10 cellular contexts compared by ENCODE assay signal in the genomic region with DNA sequence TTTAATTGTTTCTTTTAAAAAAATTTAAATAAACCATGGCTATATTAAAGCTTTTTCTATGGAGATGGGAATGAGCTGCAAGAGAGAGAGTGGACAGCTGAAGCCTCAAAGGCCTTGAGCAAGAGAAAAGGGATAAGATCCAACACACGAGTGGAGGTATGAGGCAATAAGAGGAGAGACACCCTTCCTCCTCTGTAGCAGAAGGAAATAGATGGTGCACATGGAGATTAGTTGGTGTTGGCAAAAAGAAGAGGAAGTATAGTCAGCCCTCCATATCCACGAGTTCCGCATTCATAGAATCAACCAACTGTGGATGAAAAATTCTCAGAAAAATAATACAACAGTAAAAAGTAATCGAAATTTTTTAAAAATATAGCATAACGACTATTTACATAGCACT. TPM values are rescaled to one million over a fixed set of nuclear protein-coding genes. Genes with fewer than 3 reads are reported as not detected.
DNase-seq lines count a peak whose midpoint lies in the region; ATAC-seq, FAIRE-seq and TF ChIP-seq lines count a peak whose summit lies in the region.
"Had no signal": no experiment of that assay in that cellular context is flagged by ENCODE, and none has a peak within 500 bp of the region (broad histone marks: within the 10 kb centered on the region; RNA-seq: fewer than 3 reads in every experiment).

No MANE protein-coding gene starts in this region.

- H3K9me3 ChIP-seq in A549, result no peaks in the 10 kb centered on the region
- no peaks in the 10 kb centered on the region for H3K9me3 ChIP-seq in K562 (replicated peaks; ENCODE audit: control insufficient read depth, insufficient read depth, low read depth, low read length)
- no peaks in the 10 kb centered on the region for H3K9me3 ChIP-seq in lower lobe of right lung

- H3K79me2 ChIP-seq in K562 (ENCODE audit: control insufficient read depth, insufficient read depth, low read length), result peaks cover 32% of the 10 kb centered on the region

- no peak overlapping the region for H2AFZ ChIP-seq in K562 (ENCODE audit: low read depth, low read length)

- H4K20me1 ChIP-seq in K562 (replicated peaks; ENCODE audit: control insufficient read depth, insufficient read depth, low read length), result peaks cover 8% of the 10 kb centered on the region; the same call in 1 of the 2 replicates

- CTCF ChIA-PET in A549 (lab: Yijun Ruan, JAX), result no interaction called here
- CTCF ChIA-PET in K562 (lab: Yijun Ruan, JAX; ENCODE audit: low intra/inter-chr PET ratio), result no interaction called here

- TF ChIP-seq EP300 in A549 (IDR thresholded peaks at IDR 0.05) (no peak), K562 (IDR thresholded peaks at IDR 0.05; ENCODE audit: low read length) (no peak)

- H3K27ac ChIP-seq in A549 (no peak overlapping the region), K562 (ENCODE audit: extremely low read depth, low read depth, low read length) (peak overlapping the region; percentile 44; the same call in 2 of the 3 replicates), lower lobe of right lung (peak overlapping the region; percentile 80)

- H3K27me3 ChIP-seq in K562 (ENCODE audit: control insufficient read depth in 2 of 2, insufficient read depth in 2 of 2, low read length in 2 of 2) (no peaks in the 10 kb centered on the region), lower lobe of right lung (ENCODE audit: low read depth) (no peaks in the 10 kb centered on the region)

- FAIRE-seq in A549 (lab: Jason Lieb, UNC) (no peak), K562 (lab: Jason Lieb, UNC) (no peak)

- WGBS in A549 (ENCODE audit: missing lambda C conversion rate), result 85% methylated on average over 5 of the region's 5 CpGs
- WGBS in K562 (ENCODE audit: insufficient coverage, low coverage, missing lambda C conversion rate), result 17% methylated on average over 5 of the region's 5 CpGs

- peaks cover 19% of the 10 kb centered on the region for H3K4me1 ChIP-seq in A549
- H3K4me1 ChIP-seq in K562 (replicated peaks in 1 of 2; ENCODE audit: control insufficient read depth in 2 of 2, insufficient read depth in 2 of 2, low read length in 2 of 2), result peaks cover 8 to 10% of the 10 kb centered on the region in 2 experiments; a peak in 4 of 5 replicates
- peaks cover 24% of the 10 kb centered on the region for H3K4me1 ChIP-seq in lower lobe of right lung

- TF ChIP-seq POLR2A in A549 (IDR thresholded peaks at IDR 0.05; ENCODE audit: low read length) (no peak), K562 (conservative IDR thresholded peaks at IDR 0.05) (no peak)

- POLR2A ChIA-PET in A549 (lab: Yijun Ruan, JAX) (no interaction called here), K562 (lab: Yijun Ruan, JAX) (interaction anchor here (1.6 kb wide), 1 partner anchor 10 kb away, joined by 3 read pairs; no protein-coding TSS in a partner anchor)

- no peak overlapping the region for H3K4me3 ChIP-seq in A549
- peak overlapping the region; percentile 6; the same call in 1 of the 2 replicates for H3K4me3 ChIP-seq in K562
- H3K4me3 ChIP-seq in lower lobe of right lung, result peak overlapping the region; percentile 49

- BruUV-seq in K562 (replicated peaks; lab: Mats Ljungman, UMichigan), result no TSS peak

- in situ Hi-C loops in K562 (cut with MboI), result no loop called here

- DNase-seq in A549 (ENCODE audit: low read depth in 1 of 2, low spot score in 1 of 2) (no peak), KG1 (lab: John Stamatoyannopoulos, UW) (peak; percentile 17), K562 (ENCODE audit: extremely low read depth in 1 of 4, low spot score in 3 of 4) (peak in 2 of 4 experiments; percentile 6 to 12), lower lobe of right lung (no peak), posterior cingulate gyrus (no peak), iPS-NIHi11 (ENCODE audit: low spot score) (no peak), NCI-H510A (lab: John Stamatoyannopoulos, UW) (no peak), NCI-H526 treated with DMSO at 0.1 percent for 48 hours (lab: John Stamatoyannopoulos, UW) (no peak)
- DNase-seq: T1000 had no signal

- no peak for TF ChIP-seq RAD21 in A549 (conservative IDR thresholded peaks at IDR 0.05 in 1 of 2, IDR thresholded peaks at IDR 0.05 in 1 of 2)
- TF ChIP-seq RAD21 in K562 (CRISPR knock-in tag; conservative IDR thresholded peaks at IDR 0.05 in 1 of 2, IDR thresholded peaks at IDR 0.05 in 1 of 2), result no peak

- intact Hi-C loops in K562 (cut with micrococcal nuclease), result loop anchor here (1.0 to 10.0 kb wide), 2 partner anchors 59 to 609 kb away; a partner anchor contains a TSS
- intact Hi-C loops in lower lobe of right lung (cut with DNase I), result no loop called here
- intact Hi-C loops in posterior cingulate gyrus (cut with DNase I), result loop anchor here (10.0 kb wide), 2 partner anchors 99 to 441 kb away; a partner anchor contains a TSS

- no peak for ATAC-seq in A549
- ATAC-seq in K562, result no peak
- ATAC-seq in lower lobe of right lung, result peak; percentile 44 to 54

- H3K9me1 ChIP-seq in K562 (ENCODE audit: control insufficient read depth, insufficient read depth, low read length), result no peaks in the 10 kb centered on the region

- H3K9ac ChIP-seq in K562 (ENCODE audit: insufficient read depth in 1 of 2, low read depth in 2 of 2, low read length in 2 of 2), result peak overlapping the region in 1 of 2 experiments; percentile 47; a peak in 1 of 4 replicates

- H3K4me2 ChIP-seq in A549, result peak overlapping the region; percentile 52; the same call in 2 of the 3 replicates
- H3K4me2 ChIP-seq in K562 (ENCODE audit: insufficient read depth, low read length), result peak overlapping the region; percentile 55

- H3K36me3 ChIP-seq in K562 (ENCODE audit: control insufficient read depth, insufficient read depth, low read length) (peaks cover 11% of the 10 kb centered on the region; the same call in 1 of the 3 replicates), lower lobe of right lung (peaks cover 14% of the 10 kb centered on the region)

- TF ChIP-seq CTCF in A549 (IDR thresholded peaks at IDR 0.05), result no peak
- TF ChIP-seq CTCF in K562 (IDR thresholded peaks at IDR 0.05 in 2 of 3, conservative IDR thresholded peaks at IDR 0.05 in 1 of 3; ENCODE audit: insufficient read depth in 2 of 3, low read depth in 1 of 3, low read length in 3 of 3), result no peak
- no peak for TF ChIP-seq CTCF in lower lobe of right lung (IDR thresholded peaks at IDR 0.05)

TF ChIP-seq in A549, 52 proteins besides CTCF, POLR2A, EP300 and RAD21 (continues in another document):
- no peak for TF ChIP-seq MAZ (IDR thresholded peaks at IDR 0.05; ENCODE audit: borderline replicate concordance, low read depth, low read length)

TF ChIP-seq in K562, 482 proteins besides CTCF, POLR2A, EP300 and RAD21 (continues in another document):
- TF ChIP-seq SNIP1 (IDR thresholded peaks at IDR 0.05; ENCODE audit: low read depth) (no peak), DDX20 (tag; IDR thresholded peaks at IDR 0.05; ENCODE audit: low read depth) (no peak), MCM2 (IDR thresholded peaks at IDR 0.05; ENCODE audit: low read depth) (no peak)

RNA-seq across cellular contexts. Expression of a gene that starts 3.2 kb away (rescaled TPM):
- 12.5 and 14.3 TPM in 2 replicates for polyA plus RNA-seq in A549 (2011; rRNA removed)
- polyA plus RNA-seq in A549 (2012; cell fraction: cytosol; rRNA removed), result 4.7 and 5.9 TPM in 2 replicates
- 4.5 and 5.8 TPM in 2 replicates for polyA plus RNA-seq in A549 (2012; cell fraction: nucleus; rRNA removed)
- 9.6 to 9.8 TPM (median 9.8 TPM) in 3 replicates for polyA plus RNA-seq in A549 (2017; fragmentation: RNase III; extraction: RNeasy Plus Mini Kit Qiagen cat#74134 plus additional on column Dnase treatment)
- polyA minus RNA-seq in A549 (2011; rRNA and poly(A)+ RNA removed), result 4.2 and 4.7 TPM in 2 replicates
- total RNA-seq in K562 (2011; cell fraction: chromatin; rRNA removed; ENCODE audit: low replicate concordance), result 8.7 and 11.9 TPM in 2 replicates
- total RNA-seq in K562 (2011; cell fraction: nucleolus; rRNA removed), result 5.7 and 6.5 TPM in 2 replicates
- total RNA-seq in K562 (2011; cell fraction: nucleoplasm; rRNA removed), result 10.4 and 22.7 TPM in 2 replicates
- 7.1 and 8.4 TPM in 2 replicates for total RNA-seq in K562 (2014; rRNA removed)
- total RNA-seq in K562 (2014; rRNA removed; fragmentation: Illumina TruSeq; extraction: Trizol), result 8.9 and 9.7 TPM in 2 replicates
- 6.2 and 7.4 TPM in 2 replicates for total RNA-seq in K562 (2015; rRNA removed; fragmentation: Illumina TruSeq; extraction: Trizol)
- total RNA-seq in K562 (2021), result 6.3 and 7.9 TPM in 2 replicates
- polyA plus RNA-seq in K562 (2011; rRNA removed), result 12.8 and 13.6 TPM in 2 replicates
- 5.9 and 8.8 TPM in 2 replicates for polyA plus RNA-seq in K562 (2011; cell fraction: cytosol; rRNA removed)
- 4.2 and 5.6 TPM in 2 replicates for polyA plus RNA-seq in K562 (2011; cell fraction: nucleus; rRNA removed)
- polyA plus RNA-seq in K562 (2012), result 4.8 and 6.1 TPM in 2 replicates
- 8.4 TPM in 2 replicates for polyA plus RNA-seq in K562 (2014; fragmentation: Illumina TruSeq; extraction: Trizol)
- 1 to 10 TPM; 1.2 to 1.6 TPM for polyA plus RNA-seq in K562 (2014; fragmentation: Nextera tagmentation; extraction: Ambion mirVana)
- 8.6 and 10.2 TPM in 2 replicates for polyA plus RNA-seq in K562 (2014; rRNA removed)
- 8.4 and 9.0 TPM in 2 replicates for polyA minus RNA-seq in K562 (2011; rRNA and poly(A)+ RNA removed)
- polyA minus RNA-seq in K562 (2011; cell fraction: cytosol; rRNA and poly(A)+ RNA removed), result 3.0 and 5.2 TPM in 2 replicates
- 2.4 and 4.3 TPM in 2 replicates for polyA minus RNA-seq in K562 (2011; cell fraction: nucleus; rRNA and poly(A)+ RNA removed)
- total RNA-seq in lower lobe of right lung, result 16.8 TPM

RNA-seq across cellular contexts. Expression of a gene that starts 20.9 kb away (rescaled TPM):
- polyA plus RNA-seq in A549 (2011; rRNA removed) (not detected in 2 replicates), A549 (2017; fragmentation: RNase III; extraction: RNeasy Plus Mini Kit Qiagen cat#74134 plus additional on column Dnase treatment) (not detected in 3 replicates), K562 (2011; rRNA removed) (not detected in 2 replicates), K562 (2014; fragmentation: Illumina TruSeq; extraction: Trizol) (not detected in 2 replicates), K562 (2014; fragmentation: Nextera tagmentation; extraction: Ambion mirVana) (not detected), K562 (2014; rRNA removed) (not detected in 2 replicates)
- not detected in 2 replicates for polyA plus RNA-seq in A549 (2012; cell fraction: cytosol; rRNA removed)
- polyA plus RNA-seq in A549 (2012; cell fraction: nucleus; rRNA removed), result 0.20 TPM in 1 of 2 replicates, not detected in the other
- polyA minus RNA-seq in A549 (2011; rRNA and poly(A)+ RNA removed), result not detected in 2 replicates
- not detected in 2 replicates for total RNA-seq in K562 (2011; cell fraction: chromatin; rRNA removed; ENCODE audit: low replicate concordance)
- not detected in 2 replicates for total RNA-seq in K562 (2011; cell fraction: nucleolus; rRNA removed)
- not detected in 2 replicates for total RNA-seq in K562 (2011; cell fraction: nucleoplasm; rRNA removed)
- total RNA-seq in K562 (2014; rRNA removed) (not detected in 2 replicates), K562 (2014; rRNA removed; fragmentation: Illumina TruSeq; extraction: Trizol) (not detected in 2 replicates), K562 (2015; rRNA removed; fragmentation: Illumina TruSeq; extraction: Trizol) (not detected in 2 replicates), K562 (2021) (not detected in 2 replicates), lower lobe of right lung (not detected)
- not detected in 2 replicates for polyA plus RNA-seq in K562 (2011; cell fraction: cytosol; rRNA removed)
- polyA plus RNA-seq in K562 (2011; cell fraction: nucleus; rRNA removed), result not detected in 2 replicates
- polyA plus RNA-seq in K562 (2012), result not detected in 2 replicates
- not detected in 2 replicates for polyA minus RNA-seq in K562 (2011; rRNA and poly(A)+ RNA removed)
- polyA minus RNA-seq in K562 (2011; cell fraction: cytosol; rRNA and poly(A)+ RNA removed), result not detected in 2 replicates
- polyA minus RNA-seq in K562 (2011; cell fraction: nucleus; rRNA and poly(A)+ RNA removed), result not detected in 2 replicates
- total RNA-seq: myocyte had no signal

Comparison
In these comparisons a context has a peak if more than half of its experiments do, and no peak if none do; other contexts are left out.
1. ATAC-seq: peak in lower lobe of right lung (2 of 2); none in A549 (0 of 2) and K562 (single experiment).
2. H3K27ac ChIP-seq: peak in K562 (single experiment) and lower lobe of right lung (single experiment); none in A549 (0 of 2).